In the genomic region with DNA sequence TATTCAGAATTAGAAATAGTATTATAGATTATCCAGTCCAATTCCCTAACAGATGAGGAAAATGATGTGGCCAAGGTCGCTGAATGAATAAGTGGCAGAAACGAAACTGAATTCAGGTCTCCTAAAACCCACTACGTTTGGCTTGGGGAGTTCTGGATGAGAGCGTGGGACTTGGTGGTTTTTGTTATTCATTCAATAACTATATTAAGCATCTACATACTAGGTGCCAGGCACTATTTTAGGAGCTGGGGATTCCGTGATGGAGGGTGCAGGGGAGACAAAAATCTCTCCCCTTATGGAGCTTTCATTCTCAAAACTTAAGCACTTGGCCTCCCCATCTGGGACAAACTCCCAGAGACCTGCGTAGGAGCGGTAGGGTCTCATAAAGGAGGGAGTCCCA, we compare ENCODE assay signal across 1 cellular context.
TF ChIP-seq lines count a peak whose summit lies in the region.

No MANE protein-coding gene starts in this region.

TF ChIP-seq in H1, 55 proteins besides CTCF, POLR2A, EP300 and RAD21:
- no peak for TF ChIP-seq KDM5A (IDR thresholded peaks at IDR 0.05; ENCODE audit: low read length)
- no peak for TF ChIP-seq NRF1 (IDR thresholded peaks at IDR 0.05; ENCODE audit: low read depth, low read length)
- TF ChIP-seq PHF8 (conservative IDR thresholded peaks at IDR 0.05; ENCODE audit: low read depth, low read length) = no peak
- TF ChIP-seq KDM4A (IDR thresholded peaks at IDR 0.05; ENCODE audit: low read depth, low read length, severe bottlenecking) = no peak
- TF ChIP-seq SUZ12 (IDR thresholded peaks at IDR 0.05; ENCODE audit: low read length) = no peak
- TF ChIP-seq CEBPB (IDR thresholded peaks at IDR 0.05; ENCODE audit: low read depth, low read length) = no peak
- no peak for TF ChIP-seq CHD1 (IDR thresholded peaks at IDR 0.05; ENCODE audit: low read depth, low read length)
- no peak for TF ChIP-seq SIN3A (conservative IDR thresholded peaks at IDR 0.05 in 1 of 2, IDR thresholded peaks at IDR 0.05 in 1 of 2; ENCODE audit: low read depth in 1 of 2, low read length in 2 of 2)
- TF ChIP-seq, protein P1, sequence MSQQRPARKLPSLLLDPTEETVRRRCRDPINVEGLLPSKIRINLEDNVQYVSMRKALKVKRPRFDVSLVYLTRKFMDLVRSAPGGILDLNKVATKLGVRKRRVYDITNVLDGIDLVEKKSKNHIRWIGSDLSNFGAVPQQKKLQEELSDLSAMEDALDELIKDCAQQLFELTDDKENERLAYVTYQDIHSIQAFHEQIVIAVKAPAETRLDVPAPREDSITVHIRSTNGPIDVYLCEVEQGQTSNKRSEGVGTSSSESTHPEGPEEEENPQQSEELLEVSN (IDR thresholded peaks at IDR 0.05) = no peak
- no peak for TF ChIP-seq CBX5 (IDR thresholded peaks at IDR 0.05; ENCODE audit: low read depth, low read length)
- TF ChIP-seq NANOG (IDR thresholded peaks at IDR 0.05; ENCODE audit: insufficient read depth, low read depth, low read length, poor library complexity, severe bottlenecking) = no peak
- TF ChIP-seq TAF1 (IDR thresholded peaks at IDR 0.05; ENCODE audit: low read depth, low read length) = no peak
